8 cellular contexts compared by ENCODE assay signal in genomic region chr13:48731957-48732569, GRCh38.
DNase-seq lines count a peak whose midpoint lies in the region; ATAC-seq and TF ChIP-seq lines count a peak whose summit lies in the region.

No MANE protein-coding gene starts in this region.

- H3K9me3 Mint-ChIP-seq in H9 = peaks cover 0 to 3% of the 10 kb centered on the region in 2 experiments; a peak in 2 of 5 replicates

- H2AFZ ChIP-seq in H9 (ENCODE audit: low read length) = no peak overlapping the region

- H3K14ac ChIP-seq in H9 (ENCODE audit: insufficient read depth, low read length) = no peak overlapping the region

- no peak overlapping the region for H3K4ac ChIP-seq in H9 (ENCODE audit: low read depth, low read length)

- no peak overlapping the region for H4K5ac ChIP-seq in H9 (ENCODE audit: insufficient read length, low read depth, low read length)

- no peak overlapping the region for H2BK5ac ChIP-seq in H9 (ENCODE audit: insufficient read length, low read length)

- H3K4me1 Mint-ChIP-seq in H9 = peaks cover 11 to 23% of the 10 kb centered on the region in 2 experiments

- no peak overlapping the region for H3K27ac ChIP-seq in H9 (ENCODE audit: insufficient read length, low read depth, low read length)
- H3K27ac ChIP-seq in Panc1 (ENCODE audit: low read length) = no peak overlapping the region

- peak; percentile 59 for DNase-seq in D341Med (ENCODE audit: low spot score)
- DNase-seq in H9 = peak; percentile 74
- DNase-seq in Panc1 (ENCODE audit: low read depth, low spot score) = no peak
- peak; percentile 61 for DNase-seq in activated naive CD4-positive, alpha-beta T cell treated with anti-CD3 and anti-CD28 coated beads, Interleukin-2, amount 50 U/mL, for 16 hours
- DNase-seq in iPS-NIHi11 (ENCODE audit: low spot score) = peak; percentile 74
- DNase-seq in stimulated activated CD4-positive, alpha-beta T cell treated with anti-CD3 and anti-CD28 coated beads, Interleukin-4, amount 100 ng/mL, for 4 hours = peak; percentile 35 to 63
- DNase-seq in NCI-H1105 (lab: John Stamatoyannopoulos, UW) = no peak

- no peak overlapping the region for H3K18ac ChIP-seq in H9 (ENCODE audit: insufficient read length, low read depth, low read length)

- ATAC-seq in Panc1 = no peak
- no peak for ATAC-seq in GM21619 (IDR thresholded peaks at IDR 0.05; ENCODE audit: unreplicated experiment)

- in situ Hi-C loops in Panc1 (cut with HindIII; ENCODE audit: low pct_unique_long_range_greater_than_20kb, low sequenced_read_pairs) = no loop called here

- H3K4me2 ChIP-seq in H9 (ENCODE audit: insufficient read depth, insufficient read length, low read length) = no peak overlapping the region

- H3K79me2 ChIP-seq in H9 (ENCODE audit: insufficient read depth, low read length) = no peaks in the 10 kb centered on the region

- H3K36me3 Mint-ChIP-seq in H9 (ENCODE audit: insufficient read depth in 1 of 3, low read depth in 3 of 3) = peaks cover 0 to 3% (median 0%) of the 10 kb centered on the region in 3 experiments; a peak in 2 of 7 replicates

- no peak overlapping the region for H4K91ac ChIP-seq in H9 (ENCODE audit: insufficient read length, low read depth, low read length)

- H3K79me1 ChIP-seq in H9 (ENCODE audit: insufficient read depth, low read depth, low read length, poor library complexity, severe bottlenecking) = no peaks in the 10 kb centered on the region

- H2AK5ac ChIP-seq in H9 (ENCODE audit: insufficient read length, low read length) = no peak overlapping the region

- no peaks in the 10 kb centered on the region for H3K36me3 ChIP-seq in Panc1 (ENCODE audit: control insufficient read depth, insufficient read depth, low read length)

- no peak overlapping the region for H3K9ac ChIP-seq in H9 (ENCODE audit: extremely low read depth, insufficient read length, low read length)

- H2BK12ac ChIP-seq in H9 (ENCODE audit: insufficient read length, low read depth, low read length) = no peak overlapping the region

- H2BK120ac ChIP-seq in H9 (ENCODE audit: low read depth, low read length, poor library complexity, severe bottlenecking) = no peak overlapping the region

- H2BK20ac ChIP-seq in H9 (ENCODE audit: low read depth, low read length, poor library complexity, severe bottlenecking) = no peak overlapping the region

- H4K8ac ChIP-seq in H9 (replicated peaks; ENCODE audit: insufficient read length, low read depth, low read length) = no peak overlapping the region

- POLR2A ChIA-PET in Panc1 (lab: Charles Lee) = no interaction called here

- H4K20me1 ChIP-seq in H9 (ENCODE audit: control insufficient read depth, insufficient read depth, insufficient read length) = no peaks in the 10 kb centered on the region

- no peak overlapping the region for H3K23ac ChIP-seq in H9 (ENCODE audit: insufficient read length, low read depth, low read length)

- peaks cover 11% of the 10 kb centered on the region for H3K27me3 Mint-ChIP-seq in H9 (ENCODE audit: low read depth)

- CTCF ChIA-PET in Panc1 (lab: Charles Lee) = no interaction called here

- H3K9me3 ChIP-seq in H9 (ENCODE audit: control insufficient read depth, low read depth, low read length) (no peaks in the 10 kb centered on the region), Panc1 (ENCODE audit: control insufficient read depth, insufficient read depth, low read depth, low read length) (no peaks in the 10 kb centered on the region)

- no peak overlapping the region for H2BK15ac ChIP-seq in H9 (ENCODE audit: low read depth, low read length)

- no peak overlapping the region; a peak in 1 of 5 replicates for H3K4me3 Mint-ChIP-seq in H9

- H3K27me3 ChIP-seq in H9 (ENCODE audit: insufficient read depth, low read length) (no peaks in the 10 kb centered on the region), Panc1 (ENCODE audit: control insufficient read depth, insufficient read depth, low read length) (no peaks in the 10 kb centered on the region)

- H3K4me1 ChIP-seq in H9 (ENCODE audit: insufficient read depth, low read length) (no peaks in the 10 kb centered on the region), Panc1 (ENCODE audit: control insufficient read depth, insufficient read depth, low read length) (no peaks in the 10 kb centered on the region)

- no peak overlapping the region for H3K4me3 ChIP-seq in Panc1 (ENCODE audit: low read depth in 2 of 2, low read length in 2 of 2)

- no peak overlapping the region for H3T11ph ChIP-seq in H9 (ENCODE audit: low read length)

- H3K56ac ChIP-seq in H9 (ENCODE audit: insufficient read length, low read depth, low read length) = no peak overlapping the region

- H3K27ac Mint-ChIP-seq in H9 = no peak overlapping the region; a peak in 1 of 7 replicates

- BruUV-seq in Panc1 (replicated peaks; lab: Mats Ljungman, UMichigan) = no TSS peak

- no peaks in the 10 kb centered on the region for H3K23me2 ChIP-seq in H9 (ENCODE audit: insufficient read length, low read depth, low read length, poor library complexity, severe bottlenecking)

- peak; percentile 94 for TF ChIP-seq CTCF in H9 (conservative IDR thresholded peaks at IDR 0.05)
- TF ChIP-seq CTCF in Panc1 (IDR thresholded peaks at IDR 0.05) = peak; percentile 78

- no CpG with 5 or more reads among the region's 16 CpGs for WGBS in H9 (ENCODE audit: extremely low coverage, insufficient read length, low lambda C conversion rate)

- intact Hi-C loops in Panc1 (cut with micrococcal nuclease; ENCODE audit: unreplicated experiment) = no loop called here

Comparison
In these comparisons a context has a peak if more than half of its experiments do, and no peak if none do; other contexts are left out.
1. DNase-seq: peak in D341Med (single experiment), H9 (single experiment), activated naive CD4-positive, alpha-beta T cell treated with anti-CD3 and anti-CD28 coated beads, Interleukin-2, amount 50 U/mL, for 16 hours (single experiment), iPS-NIHi11 (single experiment) and stimulated activated CD4-positive, alpha-beta T cell treated with anti-CD3 and anti-CD28 coated beads, Interleukin-4, amount 100 ng/mL, for 4 hours (2 of 2); none in Panc1 (single experiment) and NCI-H1105 (single experiment).